6 cellular contexts compared by ENCODE assay signal in the genomic region with DNA sequence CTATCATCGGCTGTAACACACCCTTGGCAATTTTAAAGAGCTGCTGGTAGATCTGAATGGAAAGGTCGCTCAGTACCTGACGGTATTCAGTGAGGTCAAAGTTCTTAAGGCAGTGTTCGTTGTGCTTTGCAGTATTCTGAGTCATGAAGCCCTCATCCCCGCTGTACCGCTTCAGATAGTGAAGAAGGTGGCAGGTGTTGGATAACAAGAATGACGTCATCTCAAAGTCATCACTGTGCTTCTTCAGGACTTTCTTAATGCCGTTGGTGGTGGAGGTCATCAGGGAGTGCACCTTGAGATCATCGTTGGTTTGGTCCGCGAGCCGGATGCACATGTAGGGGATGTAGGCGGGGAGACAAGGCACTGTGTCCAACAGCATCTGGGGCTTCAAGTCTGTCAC.
DNase-seq lines count a peak whose midpoint lies in the region; ATAC-seq, FAIRE-seq and TF ChIP-seq lines count a peak whose summit lies in the region.
"Not testable (repeated sequence)": the region's sequence is repeated elsewhere in the genome, so short reads cannot be mapped to it uniquely, and the experiment has no call there.

No MANE protein-coding gene starts in this region.

- TF ChIP-seq EP300 in K562 (IDR thresholded peaks at IDR 0.05; ENCODE audit: low read length); HepG2 (IDR thresholded peaks at IDR 0.05; ENCODE audit: low read depth in 2 of 2, low read length in 2 of 2); HepG2 (CRISPR knock-in tag; IDR thresholded peaks at IDR 0.05; ENCODE audit: borderline replicate concordance); upper lobe of left lung (IDR thresholded peaks at IDR 0.05): not testable (repeated sequence)

- not testable (repeated sequence) for BruUV-seq in K562 (replicated peaks; lab: Mats Ljungman, UMichigan); HepG2 (replicated peaks; lab: Mats Ljungman, UMichigan)

- CTCF ChIA-PET in K562 (lab: Yijun Ruan, JAX; ENCODE audit: low intra/inter-chr PET ratio); HepG2 (lab: Yijun Ruan, JAX; ENCODE audit: low intra/inter-chr PET ratio, low total read pairs): not testable (repeated sequence)

- H3K27me3 ChIP-seq in K562 (ENCODE audit: control insufficient read depth in 2 of 2, insufficient read depth in 2 of 2, low read length in 2 of 2); HepG2 (ENCODE audit: control insufficient read depth in 1 of 2, insufficient read depth in 2 of 2, low read length in 2 of 2); lower lobe of right lung (ENCODE audit: low read depth); upper lobe of left lung; upper lobe of right lung: not testable (repeated sequence)

- DNase-seq in K562 (ENCODE audit: extremely low read depth in 1 of 4, low spot score in 3 of 4); HepG2 (ENCODE audit: low spot score); lower lobe of right lung; stimulated activated effector memory CD8-positive, alpha-beta T cell treated with anti-CD3 and anti-CD28 coated beads, Interleukin-12 subunit alpha, Interleukin-12 subunit beta, amount 100 ng/mL, for 72 hours (ENCODE audit: low spot score in 2 of 2); upper lobe of left lung; upper lobe of right lung: not testable (repeated sequence)

- H4K20me1 ChIP-seq in K562 (replicated peaks; ENCODE audit: control insufficient read depth, insufficient read depth, low read length); HepG2 (ENCODE audit: insufficient read depth, low read length): not testable (repeated sequence)

- H3K4me3 ChIP-seq in K562; HepG2 (replicated peaks in 1 of 3; ENCODE audit: insufficient read depth in 1 of 3, low read depth in 2 of 3, low read length in 3 of 3); lower lobe of right lung; upper lobe of left lung; upper lobe of right lung: not testable (repeated sequence)

- ATAC-seq in K562, HepG2: not testable (repeated sequence)
- ATAC-seq in lower lobe of right lung: peak; percentile 9 to 32
- peak; percentile 16 for ATAC-seq in stimulated activated effector memory CD8-positive, alpha-beta T cell treated with anti-CD3 and anti-CD28 coated beads, Interleukin-12 subunit alpha, Interleukin-12 subunit beta, amount 100 ng/mL, for 72 hours
- ATAC-seq in upper lobe of left lung (ENCODE audit: low FRiP score in 2 of 2): peak; percentile 43 to 76
- peak; percentile 35 for ATAC-seq in upper lobe of right lung

- not testable (repeated sequence) for H3K36me3 Mint-ChIP-seq in stimulated activated effector memory CD8-positive, alpha-beta T cell treated with anti-CD3 and anti-CD28 coated beads, Interleukin-12 subunit alpha, Interleukin-12 subunit beta, amount 100 ng/mL, for 72 hours

- not testable (repeated sequence) for TF ChIP-seq POLR2A in K562 (conservative IDR thresholded peaks at IDR 0.05); HepG2 (IDR thresholded peaks at IDR 0.05; ENCODE audit: insufficient read depth in 1 of 2, low read depth in 2 of 2, low read length in 2 of 2); upper lobe of left lung (IDR thresholded peaks at IDR 0.05)

- H2AFZ ChIP-seq in K562 (ENCODE audit: low read depth, low read length); HepG2 (ENCODE audit: low read length): not testable (repeated sequence)

- POLR2A ChIA-PET in K562 (lab: Yijun Ruan, JAX); HepG2 (lab: Yijun Ruan, JAX): not testable (repeated sequence)

- not testable (repeated sequence) for TF ChIP-seq CTCF in K562 (IDR thresholded peaks at IDR 0.05 in 2 of 3, conservative IDR thresholded peaks at IDR 0.05 in 1 of 3; ENCODE audit: insufficient read depth in 2 of 3, low read depth in 1 of 3, low read length in 3 of 3); HepG2 (CRISPR knock-in tag; IDR thresholded peaks at IDR 0.05); lower lobe of right lung (IDR thresholded peaks at IDR 0.05); upper lobe of left lung (IDR thresholded peaks at IDR 0.05); upper lobe of right lung (IDR thresholded peaks at IDR 0.05)

- H3K27ac ChIP-seq in K562 (ENCODE audit: extremely low read depth, low read depth, low read length); HepG2 (ENCODE audit: extremely low read length, insufficient read depth, low read length); lower lobe of right lung; upper lobe of left lung; upper lobe of right lung: not testable (repeated sequence)

- TF ChIP-seq RAD21 in K562 (CRISPR knock-in tag; conservative IDR thresholded peaks at IDR 0.05 in 1 of 2, IDR thresholded peaks at IDR 0.05 in 1 of 2); HepG2 (CRISPR knock-in tag; IDR thresholded peaks at IDR 0.05): not testable (repeated sequence)

- not testable (repeated sequence) for H3K9me3 Mint-ChIP-seq in stimulated activated effector memory CD8-positive, alpha-beta T cell treated with anti-CD3 and anti-CD28 coated beads, Interleukin-12 subunit alpha, Interleukin-12 subunit beta, amount 100 ng/mL, for 72 hours

- H3K4me1 ChIP-seq in K562 (replicated peaks in 1 of 2; ENCODE audit: control insufficient read depth in 2 of 2, insufficient read depth in 2 of 2, low read length in 2 of 2); HepG2 (ENCODE audit: insufficient read depth, low read length); lower lobe of right lung; upper lobe of left lung; upper lobe of right lung: not testable (repeated sequence)

- not testable (repeated sequence) for H3K4me3 Mint-ChIP-seq in stimulated activated effector memory CD8-positive, alpha-beta T cell treated with anti-CD3 and anti-CD28 coated beads, Interleukin-12 subunit alpha, Interleukin-12 subunit beta, amount 100 ng/mL, for 72 hours

- in situ Hi-C loops in K562 (cut with MboI); HepG2 (cut with HindIII; ENCODE audit: extremely low pct_ligation_motif_present, low pct_unique_long_range_greater_than_20kb): not testable (repeated sequence)

- not testable (repeated sequence) for FAIRE-seq in K562 (lab: Jason Lieb, UNC); HepG2 (lab: Jason Lieb, UNC)

- H3K27ac Mint-ChIP-seq in stimulated activated effector memory CD8-positive, alpha-beta T cell treated with anti-CD3 and anti-CD28 coated beads, Interleukin-12 subunit alpha, Interleukin-12 subunit beta, amount 100 ng/mL, for 72 hours: not testable (repeated sequence)

- not testable (repeated sequence) for H3K79me2 ChIP-seq in K562 (ENCODE audit: control insufficient read depth, insufficient read depth, low read length); HepG2 (ENCODE audit: insufficient read depth, low read length)

- H3K9me3 ChIP-seq in K562 (replicated peaks; ENCODE audit: control insufficient read depth, insufficient read depth, low read depth, low read length); HepG2 (ENCODE audit: low read length); lower lobe of right lung; upper lobe of left lung; upper lobe of right lung: not testable (repeated sequence)

- H3K4me2 ChIP-seq in K562 (ENCODE audit: insufficient read depth, low read length); HepG2 (ENCODE audit: low read depth, low read length): not testable (repeated sequence)

- H3K36me3 ChIP-seq in K562 (ENCODE audit: control insufficient read depth, insufficient read depth, low read length); HepG2 (replicated peaks in 1 of 2; ENCODE audit: control insufficient read depth in 1 of 2, insufficient read depth in 2 of 2, low read length in 2 of 2); lower lobe of right lung; upper lobe of left lung; upper lobe of right lung: not testable (repeated sequence)

- WGBS in K562 (ENCODE audit: insufficient coverage, low coverage, missing lambda C conversion rate): 2% methylated on average over 9 of the region's 13 CpGs
- WGBS in HepG2 (ENCODE audit: low lambda C conversion rate): 52% methylated on average over 9 of the region's 13 CpGs
- 69 to 78% methylated on average over 12 to 13 of the region's 13 CpGs for WGBS in upper lobe of left lung, 2 donors

- H3K4me1 Mint-ChIP-seq in stimulated activated effector memory CD8-positive, alpha-beta T cell treated with anti-CD3 and anti-CD28 coated beads, Interleukin-12 subunit alpha, Interleukin-12 subunit beta, amount 100 ng/mL, for 72 hours: not testable (repeated sequence)

- intact Hi-C loops in K562 (cut with micrococcal nuclease); HepG2 (cut with micrococcal nuclease; ENCODE audit: unreplicated experiment); lower lobe of right lung (cut with DNase I); upper lobe of right lung (cut with DNase I): not testable (repeated sequence)

- H3K9ac ChIP-seq in K562 (ENCODE audit: insufficient read depth in 1 of 2, low read depth in 2 of 2, low read length in 2 of 2); HepG2 (ENCODE audit: insufficient read depth, low read depth, low read length): not testable (repeated sequence)

- H3K9me1 ChIP-seq in K562 (ENCODE audit: control insufficient read depth, insufficient read depth, low read length): not testable (repeated sequence)

TF ChIP-seq in HepG2, 621 proteins besides CTCF, POLR2A, EP300 and RAD21:
- peak; percentile 83 for TF ChIP-seq CREB1 (IDR thresholded peaks at IDR 0.05)
- TF ChIP-seq CREB1, ATF7 (CRISPR knock-in tag; IDR thresholded peaks at IDR 0.05): not testable (repeated sequence)
- peak; percentile 96 for TF ChIP-seq ATF7 (IDR thresholded peaks at IDR 0.05)
TF ChIP-seq in HepG2: peak in this region for 2; not testable (repeated sequence) for 619.
